14 cellular contexts compared by ENCODE assay signal in genomic region chr3:159560214-159561004, GRCh38.
"Had no signal": no experiment of that assay in that cellular context is flagged by ENCODE, and none has a peak within 500 bp of the region (broad histone marks: within the 10 kb centered on the region; RNA-seq: fewer than 3 reads in every experiment).

No MANE protein-coding gene starts in this region.

- DNase-seq: activated CD4-positive, alpha-beta T cell treated with anti-CD3 and anti-CD28 coated beads, Interleukin-2, amount 10 ng/mL, durations not matched to agents 24 days and 14 days; activated CD4-positive, CD25-positive, alpha-beta regulatory T cell; activated CD8-positive, alpha-beta memory T cell treated with anti-CD3 and anti-CD28 coated beads for 24 hours; anterior cingulate cortex; midbrain; stimulated activated CD4-positive, alpha-beta T cell treated with anti-CD3 and anti-CD28 coated beads, Interleukin-1b, Interleukin-23, amount 100 ng/mL, for 48 hours; stomach; T-helper 2 cell; testis; upper lobe of left lung had no signal

- H3K27ac Mint-ChIP-seq: activated CD4-positive, alpha-beta T cell treated with anti-CD3 and anti-CD28 coated beads, Interleukin-2, amount 10 ng/mL, durations not matched to agents 24 days and 14 days had no signal

- H3K79me2 ChIP-seq: parathyroid adenoma had no signal

- H3K27ac ChIP-seq: breast epithelium, neutrophil, parathyroid adenoma, stomach, testis, upper lobe of left lung had no signal

- H3K36me3 ChIP-seq: breast epithelium, neutrophil, stomach, upper lobe of left lung had no signal

- H3K9me3 Mint-ChIP-seq: activated CD4-positive, alpha-beta T cell treated with anti-CD3 and anti-CD28 coated beads, Interleukin-2, amount 10 ng/mL, durations not matched to agents 24 days and 14 days had no signal

- H3K4me3 ChIP-seq: breast epithelium, lung, stomach, testis, upper lobe of left lung had no signal

- H3K4me3 Mint-ChIP-seq: activated CD4-positive, alpha-beta T cell treated with anti-CD3 and anti-CD28 coated beads, Interleukin-2, amount 10 ng/mL, durations not matched to agents 24 days and 14 days had no signal

- H3K27me3 Mint-ChIP-seq: activated CD4-positive, alpha-beta T cell treated with anti-CD3 and anti-CD28 coated beads, Interleukin-2, amount 10 ng/mL, durations not matched to agents 24 days and 14 days had no signal

- H3K27me3 ChIP-seq: breast epithelium, neutrophil, stomach, testis, upper lobe of left lung had no signal

- H3K9ac ChIP-seq: parathyroid adenoma had no signal

- H3K4me1 ChIP-seq: breast epithelium, parathyroid adenoma, stomach, testis, upper lobe of left lung had no signal

- H3K4me1 Mint-ChIP-seq: activated CD4-positive, alpha-beta T cell treated with anti-CD3 and anti-CD28 coated beads, Interleukin-2, amount 10 ng/mL, durations not matched to agents 24 days and 14 days had no signal
